7 cellular contexts compared by ENCODE assay signal in the genomic region with DNA sequence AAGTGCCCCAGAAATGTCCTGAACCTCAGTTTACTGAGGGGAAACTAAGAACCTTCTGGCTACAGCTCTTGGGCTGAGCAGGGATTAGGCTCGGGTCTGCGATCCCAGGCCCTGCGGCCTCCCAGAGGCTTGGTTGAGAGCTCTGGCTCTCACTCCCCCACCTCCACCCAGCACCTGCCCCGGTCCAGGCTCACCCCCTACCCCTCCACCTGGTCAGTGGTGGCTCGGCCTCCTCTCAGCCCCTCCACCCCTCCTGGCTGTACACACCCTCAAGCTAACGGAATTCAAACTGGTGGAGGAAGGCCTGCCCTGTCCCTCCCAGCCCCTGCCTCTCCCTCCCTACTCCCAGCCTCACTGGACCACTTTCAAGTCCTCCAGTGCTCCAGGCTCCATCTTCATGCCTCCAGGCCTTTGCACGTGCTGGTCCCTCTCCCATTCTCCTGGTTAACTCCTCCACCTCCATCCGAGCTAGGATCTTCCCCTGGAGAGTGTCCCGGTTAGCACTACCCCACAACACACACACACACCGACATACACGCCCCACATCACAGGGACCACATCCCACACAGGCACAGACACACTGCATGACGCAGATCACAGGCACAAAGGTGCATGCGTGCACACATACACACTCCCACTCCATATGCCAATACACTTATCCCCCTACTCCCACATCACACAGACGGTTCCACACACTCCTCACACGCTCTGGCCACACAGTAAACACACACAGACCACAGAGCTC.
DNase-seq lines count a peak whose midpoint lies in the region; ATAC-seq, FAIRE-seq and TF ChIP-seq lines count a peak whose summit lies in the region.

No MANE protein-coding gene starts in this region.

- DNase-seq in SJSA1 (ENCODE audit: low read depth in 1 of 2, low spot score in 2 of 2) (no peak), adipocyte (ENCODE audit: low read depth) (peak; percentile 28), kidney (no peak), GM03348 (ENCODE audit: low spot score) (no peak)
- peak; percentile 54 to 59 for DNase-seq in stimulated activated CD4-positive, alpha-beta T cell treated with anti-CD3 and anti-CD28 coated beads, Interleukin-2, amount 100 ng/mL, for 24 hours

- ATAC-seq in HG03378 (IDR thresholded peaks at IDR 0.05; ENCODE audit: unreplicated experiment) (no peak), GM19035 (IDR thresholded peaks at IDR 0.05; ENCODE audit: unreplicated experiment) (no peak)

- H3K4me3 ChIP-seq in SJSA1: peak overlapping the region; percentile 38
- peak overlapping the region; percentile 74 for H3K4me3 ChIP-seq in adipocyte (ENCODE audit: low read length)
- H3K4me3 ChIP-seq in kidney (ENCODE audit: low read length in 2 of 2): peak overlapping the region; percentile 58 to 73

- FAIRE-seq in kidney (lab: Jason Lieb, UNC): no peak

- H3K27ac ChIP-seq in SJSA1 (peak overlapping the region; percentile 91), kidney (ENCODE audit: low read depth in 2 of 2, low read length in 2 of 2) (peak overlapping the region; percentile 99 to 100)

- intact Hi-C loops in kidney (cut with DNase I): loop anchor here (10.0 kb wide), 1 partner anchor 115 kb away; no protein-coding TSS in a partner anchor

- no peaks in the 10 kb centered on the region for H3K27me3 ChIP-seq in SJSA1 (replicated peaks)
- H3K27me3 ChIP-seq in adipocyte (replicated peaks; ENCODE audit: control insufficient read depth, insufficient read depth, low read length): no peaks in the 10 kb centered on the region

- TF ChIP-seq CTCF in kidney (IDR thresholded peaks at IDR 0.05; ENCODE audit: borderline replicate concordance, extremely low read depth, insufficient read depth): no peak

- H3K36me3 ChIP-seq in SJSA1 (peaks cover 22% of the 10 kb centered on the region), adipocyte (ENCODE audit: control insufficient read depth, insufficient read depth, low read length, severe bottlenecking) (peaks cover 10% of the 10 kb centered on the region), kidney (ENCODE audit: control insufficient read depth in 1 of 2, insufficient read depth in 2 of 2, low read length in 2 of 2) (peaks cover 3 to 6% of the 10 kb centered on the region in 2 donors)

- H3K9ac ChIP-seq in adipocyte (ENCODE audit: low read length): peak overlapping the region; percentile 97
- peak overlapping the region; percentile 64 to 90 for H3K9ac ChIP-seq in kidney (ENCODE audit: low read length in 2 of 2)

- H3K9me3 ChIP-seq in SJSA1 (replicated peaks): no peaks in the 10 kb centered on the region
- no peaks in the 10 kb centered on the region for H3K9me3 ChIP-seq in adipocyte (ENCODE audit: control insufficient read depth, low read length)
- no peaks in the 10 kb centered on the region for H3K9me3 ChIP-seq in kidney (ENCODE audit: control insufficient read depth in 1 of 2, low read length in 2 of 2)

- peaks cover 47% of the 10 kb centered on the region for H3K4me1 ChIP-seq in SJSA1 (replicated peaks)
- peaks cover 62% of the 10 kb centered on the region for H3K4me1 ChIP-seq in adipocyte (ENCODE audit: control insufficient read depth, insufficient read depth, low read length)
- peaks cover 64% of the 10 kb centered on the region in 2 donors for H3K4me1 ChIP-seq in kidney (ENCODE audit: control insufficient read depth in 1 of 2, insufficient read depth in 1 of 2, low read depth in 1 of 2, low read length in 2 of 2)

Comparison
In these comparisons a context has a peak if more than half of its experiments do, and no peak if none do; other contexts are left out.
1. DNase-seq: peak in adipocyte (single experiment) and stimulated activated CD4-positive, alpha-beta T cell treated with anti-CD3 and anti-CD28 coated beads, Interleukin-2, amount 100 ng/mL, for 24 hours (2 of 2); none in SJSA1 (0 of 2), kidney (single experiment) and GM03348 (single experiment).
2. Peak in every context shown above with its lines, with median percentiles within 50 percentile points of each other: H3K4me3 ChIP-seq.